Comparison of ENCODE assay signal across 33 cellular contexts in genomic region chr3:172816968-172817367, GRCh38.
"Had no signal": no experiment of that assay in that cellular context is flagged by ENCODE, and none has a peak within 500 bp of the region (broad histone marks: within the 10 kb centered on the region; RNA-seq: fewer than 3 reads in every experiment).

No MANE protein-coding gene starts in this region.

- H3K4me3 ChIP-seq: adrenal gland, ascending aorta, body of pancreas, breast epithelium, cardiac muscle cell had no signal

- H3K36me3 ChIP-seq: adrenal gland, ascending aorta, brain microvascular endothelial cell, breast epithelium, cardiac muscle cell had no signal

- ATAC-seq: activated naive CD4-positive, alpha-beta T cell treated with anti-CD3 and anti-CD28 coated beads, Interleukin-2, amount 50 U/mL, for 72 hours; activated naive CD8-positive, alpha-beta T cell treated with anti-CD3 and anti-CD28 coated beads, Interleukin-2, amount 50 U/mL, for 24 hours; activated T-cell treated with anti-CD3 and anti-CD28 coated beads, Interleukin-2, amount 50 U/mL, for 4 hours; activated T-cell treated with anti-CD3 and anti-CD28 coated beads, Interleukin-2, amount 50 U/mL, for 72 hours; activated T-helper 17 cell treated with anti-CD3 and anti-CD28 coated beads, Interleukin-2, amount 50 U/mL, for 72 hours; body of pancreas had no signal

- H3K4me1 ChIP-seq: adrenal gland, ascending aorta, body of pancreas, breast epithelium had no signal

- H3K27me3 ChIP-seq: adrenal gland, ascending aorta, body of pancreas, brain microvascular endothelial cell, breast epithelium, cardiac muscle cell had no signal

- H3K27ac ChIP-seq: adrenal gland, ascending aorta, body of pancreas, brain microvascular endothelial cell, breast epithelium, cardiac muscle cell had no signal

- DNase-seq: activated effector memory CD4-positive, alpha-beta T cell treated with anti-CD3 and anti-CD28 coated beads, Interleukin-2, amount 50 U/mL, for 16 hours; activated effector memory CD4-positive, alpha-beta T cell treated with Interleukin-2 at 50 U/mL for 16 hours; activated gamma-delta T cell; activated gamma-delta T cell treated with Interleukin-2 at 50 U/mL for 16 hours; activated naive CD4-positive, alpha-beta T cell; activated naive CD4-positive, alpha-beta T cell treated with anti-CD3 and anti-CD28 coated beads for 36 hours; activated naive CD4-positive, alpha-beta T cell treated with anti-CD3 and anti-CD28 coated beads, Interleukin-2, amount 10 ng/mL, durations not matched to agents 7 days and 5 days; activated naive CD4-positive, alpha-beta T cell treated with anti-CD3 and anti-CD28 coated beads, Interleukin-2, amount 50 U/mL, for 16 hours; activated naive CD4-positive, alpha-beta T cell treated with Interleukin-2 at 50 U/mL for 16 hours; activated naive CD8-positive, alpha-beta T cell treated with anti-CD3 and anti-CD28 coated beads for 36 hours; activated naive CD8-positive, alpha-beta T cell treated with anti-CD3 and anti-CD28 coated beads, Interleukin-2, amount 10 ng/mL, durations not matched to agents 7 days and 5 days; activated naive CD8-positive, alpha-beta T cell treated with anti-CD3 and anti-CD28 coated beads, Interleukin-2, amount 50 U/mL, for 24 hours; activated T-cell treated with anti-CD3 and anti-CD28 coated beads for 4 hours; activated T-cell treated with anti-CD3 and anti-CD28 coated beads, Interleukin-2, amount 50 U/mL, for 1 hour; activated T-cell treated with anti-CD3 and anti-CD28 coated beads, Interleukin-2, amount 50 U/mL, for 24 hours; activated T-cell treated with anti-CD3 and anti-CD28 coated beads, Interleukin-2, amount 50 U/mL, for 4 hours; activated T-cell treated with anti-CD3 and anti-CD28 coated beads, Interleukin-2, amount 50 U/mL, for 48 hours; activated T-cell treated with anti-CD3 and anti-CD28 coated beads, Interleukin-2, amount 50 U/mL, for 72 hours; adrenal gland; amniotic stem cell; amygdala; anterior cingulate cortex; aorta; body of pancreas; brain microvascular endothelial cell; caudate nucleus; central memory CD4-positive, alpha-beta T cell; cerebellar nuclear complex had no signal

- H3K9me3 ChIP-seq: adrenal gland, ascending aorta, body of pancreas, breast epithelium had no signal
